17 cellular contexts compared by ENCODE assay signal in genomic region chrX:81301877-81302276, GRCh38.
"Had no signal": no experiment of that assay in that cellular context is flagged by ENCODE, and none has a peak within 500 bp of the region (broad histone marks: within the 10 kb centered on the region; RNA-seq: fewer than 3 reads in every experiment).

No MANE protein-coding gene starts in this region.

- H3K27me3 Mint-ChIP-seq: activated naive CD8-positive, alpha-beta T cell treated with anti-CD3 and anti-CD28 coated beads, Interleukin-2, amount 50 U/mL, for 24 hours; activated T-helper 17 cell treated with anti-CD3 and anti-CD28 coated beads, Interleukin-2, amount 50 U/mL, for 72 hours; naive thymus-derived CD4-positive, alpha-beta T cell; stimulated activated memory B cell treated with anti-CD40 and anti-IgM and Interleukin-4, amounts not matched to agents 10 μg/mL and 1 μg/mL and 100 μg/mL, for 72 hours had no signal

- ATAC-seq: activated CD4-positive, CD25-positive, alpha-beta regulatory T cell treated with anti-CD3 and anti-CD28 coated beads, Interleukin-2, amount 50 U/mL, for 24 hours; activated naive CD8-positive, alpha-beta T cell treated with anti-CD3 and anti-CD28 coated beads, Interleukin-2, amount 50 U/mL, for 24 hours; activated T-helper 17 cell treated with anti-CD3 and anti-CD28 coated beads, Interleukin-2, amount 50 U/mL, for 72 hours; left lobe of liver; mucosa of descending colon; naive thymus-derived CD4-positive, alpha-beta T cell; stimulated activated memory B cell treated with anti-CD40 and anti-IgM and Interleukin-4, amounts not matched to agents 10 μg/mL and 1 μg/mL and 100 μg/mL, for 72 hours had no signal

- H3K9me3 Mint-ChIP-seq: activated naive CD4-positive, alpha-beta T cell treated with anti-CD3 and anti-CD28 coated beads for 36 hours; activated T-helper 17 cell treated with anti-CD3 and anti-CD28 coated beads, Interleukin-2, amount 50 U/mL, for 72 hours; stimulated activated memory B cell treated with anti-CD40 and anti-IgM and Interleukin-4, amounts not matched to agents 10 μg/mL and 1 μg/mL and 100 μg/mL, for 72 hours had no signal

- H3K27ac Mint-ChIP-seq: activated naive CD4-positive, alpha-beta T cell treated with anti-CD3 and anti-CD28 coated beads for 36 hours; activated naive CD8-positive, alpha-beta T cell treated with anti-CD3 and anti-CD28 coated beads, Interleukin-2, amount 50 U/mL, for 24 hours; activated T-helper 17 cell treated with anti-CD3 and anti-CD28 coated beads, Interleukin-2, amount 50 U/mL, for 72 hours; naive thymus-derived CD4-positive, alpha-beta T cell; stimulated activated memory B cell treated with anti-CD40 and anti-IgM and Interleukin-4, amounts not matched to agents 10 μg/mL and 1 μg/mL and 100 μg/mL, for 72 hours had no signal

- H3K27me3 ChIP-seq: ascending aorta, colonic mucosa, thyroid gland had no signal

- H3K4me1 Mint-ChIP-seq: activated naive CD8-positive, alpha-beta T cell treated with anti-CD3 and anti-CD28 coated beads, Interleukin-2, amount 50 U/mL, for 24 hours; activated T-helper 17 cell treated with anti-CD3 and anti-CD28 coated beads, Interleukin-2, amount 50 U/mL, for 72 hours had no signal

- H3K36me3 ChIP-seq: ascending aorta, colonic mucosa, thyroid gland had no signal

- H3K9me3 ChIP-seq: ascending aorta, colonic mucosa, mucosa of descending colon, thyroid gland had no signal

- H3K4me3 Mint-ChIP-seq: activated naive CD4-positive, alpha-beta T cell treated with anti-CD3 and anti-CD28 coated beads for 36 hours; activated naive CD8-positive, alpha-beta T cell treated with anti-CD3 and anti-CD28 coated beads, Interleukin-2, amount 50 U/mL, for 24 hours; activated T-helper 17 cell treated with anti-CD3 and anti-CD28 coated beads, Interleukin-2, amount 50 U/mL, for 72 hours; naive thymus-derived CD4-positive, alpha-beta T cell; stimulated activated memory B cell treated with anti-CD40 and anti-IgM and Interleukin-4, amounts not matched to agents 10 μg/mL and 1 μg/mL and 100 μg/mL, for 72 hours had no signal

- H3K4me3 ChIP-seq: ascending aorta, colonic mucosa, mucosa of descending colon, thyroid gland had no signal

- H3K4me1 ChIP-seq: ascending aorta, colonic mucosa, parathyroid adenoma, thyroid gland had no signal

- DNase-seq: activated CD4-positive, alpha-beta T cell treated with anti-CD3 and anti-CD28 coated beads, Interleukin-2, amount 50 U/mL, for 1 hour; activated naive CD4-positive, alpha-beta T cell treated with anti-CD3 and anti-CD28 coated beads for 36 hours; activated naive CD8-positive, alpha-beta T cell treated with anti-CD3 and anti-CD28 coated beads, Interleukin-2, amount 50 U/mL, for 24 hours; colonic mucosa; effector CD4-positive, alpha-beta T cell; islet precursor cell; mucosa of descending colon; naive thymus-derived CD4-positive, alpha-beta T cell; retina; thyroid gland had no signal

- H3K27ac ChIP-seq: ascending aorta, colonic mucosa, epithelial cell of prostate, parathyroid adenoma, thyroid gland had no signal
